15 cellular contexts compared by ENCODE assay signal in the genomic region with DNA sequence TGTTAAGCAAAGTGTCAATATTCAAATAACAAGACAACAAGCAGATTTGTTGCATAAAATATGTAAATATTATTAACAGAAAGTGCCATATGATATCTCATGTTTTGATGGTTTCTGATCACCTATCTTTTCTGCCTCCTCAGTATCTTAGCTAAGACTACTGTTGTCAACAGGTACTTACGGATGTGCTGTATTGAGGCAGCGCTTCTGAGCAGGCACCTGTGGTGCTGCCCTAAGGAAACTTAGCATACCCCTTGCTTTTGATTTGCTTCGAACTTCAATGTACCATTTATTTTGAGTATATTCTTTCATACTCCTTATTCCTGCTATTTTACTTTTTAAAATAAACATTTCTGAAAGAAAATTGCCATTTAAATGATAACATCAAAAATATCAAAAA. TPM values are rescaled to one million over a fixed set of nuclear protein-coding genes. Genes with fewer than 3 reads are reported as not detected.
DNase-seq lines count a peak whose midpoint lies in the region; ATAC-seq, FAIRE-seq and TF ChIP-seq lines count a peak whose summit lies in the region.
"Had no signal": no experiment of that assay in that cellular context is flagged by ENCODE, and none has a peak within 500 bp of the region (broad histone marks: within the 10 kb centered on the region; RNA-seq: fewer than 3 reads in every experiment).

No MANE protein-coding gene starts in this region.

- intact Hi-C loops in stomach (cut with DNase I; ENCODE audit: low total_unique reads): no loop called here

- no peaks in the 10 kb centered on the region for H3K9me3 Mint-ChIP-seq in activated naive CD8-positive, alpha-beta T cell treated with anti-CD3 and anti-CD28 coated beads for 36 hours

- H2BK12ac ChIP-seq in H1 (ENCODE audit: low read depth, low read length): no peak overlapping the region

- TF ChIP-seq POLR2A in H54 (IDR thresholded peaks at IDR 0.05; ENCODE audit: low read depth, low read length) (no peak), H1 (IDR thresholded peaks at IDR 0.05; ENCODE audit: control extremely low read depth in 1 of 2, low read depth in 2 of 2, low read length in 2 of 2) (no peak), stomach (IDR thresholded peaks at IDR 0.05) (no peak)

- H3K27me3 Mint-ChIP-seq in activated naive CD8-positive, alpha-beta T cell treated with anti-CD3 and anti-CD28 coated beads for 36 hours: peaks cover 15% of the 10 kb centered on the region

- no peak overlapping the region for H3K56ac ChIP-seq in H1 (replicated peaks; ENCODE audit: insufficient read length, low read depth, low read length)

- no peak overlapping the region for H2BK120ac ChIP-seq in H1 (replicated peaks; ENCODE audit: low read depth, low read length)

- TF ChIP-seq CTCF in H1 (IDR thresholded peaks at IDR 0.05; ENCODE audit: control extremely low read depth in 1 of 3, insufficient read depth in 1 of 3, low read depth in 1 of 3, low read length in 3 of 3) (no peak), stomach (IDR thresholded peaks at IDR 0.05) (no peak)

- 71% methylated on average over 3 of the region's 3 CpGs; no CpG with 5 or more reads in 1 of the 2 experiments for WGBS in H1 (ENCODE audit: extremely low coverage in 1 of 2, insufficient coverage in 1 of 2, insufficient read length in 1 of 2, insufficient replicate concordance in 2 of 2, low coverage in 1 of 2, low lambda C conversion rate in 2 of 2, missing lambda C conversion rate in 1 of 2), 2 experiments
- 83 to 97% (median 93%) methylated on average over 3 of the region's 3 CpGs for WGBS in stomach, 5 donors

- H2BK15ac ChIP-seq in H1 (ENCODE audit: low read length): no peak overlapping the region

- H3K4ac ChIP-seq in H1 (replicated peaks; ENCODE audit: insufficient read length, low read depth, low read length): no peak overlapping the region

- no peak overlapping the region for H2AK5ac ChIP-seq in H1 (ENCODE audit: low read depth, low read length)

- no peak overlapping the region for H3K27ac Mint-ChIP-seq in activated naive CD8-positive, alpha-beta T cell treated with anti-CD3 and anti-CD28 coated beads for 36 hours
- H3K27ac Mint-ChIP-seq: CD8-positive, alpha-beta memory T cell had no signal

- H3K23me2 ChIP-seq in H1 (ENCODE audit: low read depth, low read length): no peaks in the 10 kb centered on the region; the same call in 1 of the 2 replicates

- ATAC-seq in GM18870 (IDR thresholded peaks at IDR 0.05; ENCODE audit: unreplicated experiment): no peak
- ATAC-seq: PC-3 had no signal

- DNase-seq in COR-L47 (lab: John Stamatoyannopoulos, UW): peak; percentile 28
- no peak for DNase-seq in H54 (ENCODE audit: insufficient read length, low spot score)
- DNase-seq in H1 (ENCODE audit: low read depth in 1 of 2, low spot score in 2 of 2): no peak
- no peak for DNase-seq in NCI-H774 (lab: John Stamatoyannopoulos, UW)
- DNase-seq in activated naive CD8-positive, alpha-beta T cell treated with anti-CD3 and anti-CD28 coated beads for 36 hours: no peak
- no peak for DNase-seq in stomach
- DNase-seq: CD8-positive, alpha-beta memory T cell; DMS 273 treated with DMSO at 0.1 percent for 48 hours; NCI-H1436; NCI-H226; PC-3; SK-N-SH had no signal

- H2BK5ac ChIP-seq in H1 (ENCODE audit: low read depth, low read length): no peak overlapping the region

- H2BK20ac ChIP-seq in H1 (ENCODE audit: low read length): no peak overlapping the region

- H3K9ac ChIP-seq in H1 (replicated peaks in 1 of 4; ENCODE audit: extremely low read depth in 1 of 4, low read depth in 3 of 4, low read length in 3 of 4) (no peak overlapping the region), skeletal muscle tissue (ENCODE audit: low read depth in 1 of 3, low read length in 3 of 3) (no peak overlapping the region)
- H3K9ac ChIP-seq: BLaER1, SK-N-SH had no signal

- no peak overlapping the region for H2AFZ ChIP-seq in H1 (ENCODE audit: low read length)

- no peaks in the 10 kb centered on the region for H3K79me1 ChIP-seq in H1 (ENCODE audit: low read depth, low read length)

- H3K4me2 ChIP-seq in H1 (ENCODE audit: insufficient read depth in 1 of 2, low read depth in 2 of 2, low read length in 2 of 2): no peak overlapping the region
- H3K4me2 ChIP-seq: BLaER1, SK-N-SH had no signal

- H3K36me3 ChIP-seq in H1 (ENCODE audit: control insufficient read depth in 2 of 4, insufficient read depth in 4 of 4, low read length in 3 of 4) (no peaks in the 10 kb centered on the region), skeletal muscle tissue (ENCODE audit: control insufficient read depth in 3 of 3, insufficient read depth in 3 of 3, low read length in 3 of 3) (no peaks in the 10 kb centered on the region), stomach (no peaks in the 10 kb centered on the region)
- H3K36me3 ChIP-seq: BLaER1 had no signal

- no peak overlapping the region for H3K23ac ChIP-seq in H1 (ENCODE audit: insufficient read length)

- no peak for TF ChIP-seq RAD21 in H1 (IDR thresholded peaks at IDR 0.05 in 1 of 2, conservative IDR thresholded peaks at IDR 0.05 in 1 of 2; ENCODE audit: low read depth in 2 of 2, low read length in 2 of 2)

- POLR2A ChIA-PET in H1 (lab: Charles Lee; ENCODE audit: partially characterized antibody): interaction anchor here (1.3 kb wide), 1 partner anchor 7 kb away, joined by 3 read pairs; no protein-coding TSS in a partner anchor

- H3K36me3 Mint-ChIP-seq in activated naive CD8-positive, alpha-beta T cell treated with anti-CD3 and anti-CD28 coated beads for 36 hours: no peaks in the 10 kb centered on the region
- H3K36me3 Mint-ChIP-seq: CD8-positive, alpha-beta memory T cell had no signal

- H3K4me3 ChIP-seq in H1 (ENCODE audit: extremely low read depth in 1 of 4, insufficient read depth in 2 of 4, low read depth in 3 of 4, low read length in 4 of 4) (no peak overlapping the region), skeletal muscle tissue (ENCODE audit: low read length in 3 of 3) (no peak overlapping the region), stomach (no peak overlapping the region)
- H3K4me3 ChIP-seq: BLaER1 had no signal

- TF ChIP-seq EP300 in H1 (IDR thresholded peaks at IDR 0.05; ENCODE audit: borderline replicate concordance in 1 of 2, low read depth in 2 of 2, low read length in 2 of 2): no peak
- TF ChIP-seq EP300 in stomach (IDR thresholded peaks at IDR 0.05): no peak

- CTCF ChIA-PET in H1 (lab: Charles Lee; ENCODE audit: partially characterized antibody): interaction anchor here (0.7 to 1.6 kb wide), 3 partner anchors 20 to 118 kb away, joined by 3 to 6 read pairs (median 3); no protein-coding TSS in a partner anchor

- H4K8ac ChIP-seq in H1 (ENCODE audit: extremely low read depth, insufficient read depth, low read length): no peak overlapping the region

- no peak overlapping the region for H4K91ac ChIP-seq in H1 (replicated peaks; ENCODE audit: insufficient read length, low read length)

- H3K27ac ChIP-seq in H1 (ENCODE audit: low read depth, low read length) (no peak overlapping the region), skeletal muscle tissue (ENCODE audit: low read depth, low read length) (peak overlapping the region; percentile 48), stomach (no peak overlapping the region)
- H3K27ac ChIP-seq: BLaER1 had no signal

- FAIRE-seq in H54 (lab: Jason Lieb, UNC): peak; percentile 30
- peak; percentile 86 for FAIRE-seq in H1 (lab: Jason Lieb, UNC)

- no peak overlapping the region for H3K18ac ChIP-seq in H1 (ENCODE audit: extremely low read depth, low read length)

- no peak overlapping the region for H3K4me3 Mint-ChIP-seq in activated naive CD8-positive, alpha-beta T cell treated with anti-CD3 and anti-CD28 coated beads for 36 hours
- H3K4me3 Mint-ChIP-seq: CD8-positive, alpha-beta memory T cell had no signal

- H3K4me1 ChIP-seq in H1 (replicated peaks in 1 of 4; ENCODE audit: control insufficient read depth in 3 of 4, insufficient read depth in 4 of 4, low read length in 3 of 4) (peaks cover 0 to 7% (median 2%) of the 10 kb centered on the region in 4 experiments; a peak in 2 of 7 replicates), skeletal muscle tissue (ENCODE audit: control insufficient read depth in 3 of 3, insufficient read depth in 3 of 3, low read length in 3 of 3) (no peaks in the 10 kb centered on the region), stomach (peaks cover 0 to 11% (median 5%) of the 10 kb centered on the region in 4 donors)
- H3K4me1 ChIP-seq: BLaER1 had no signal

- no peaks in the 10 kb centered on the region for H3K27me3 ChIP-seq in H1 (replicated peaks in 1 of 4; ENCODE audit: control insufficient read depth in 3 of 4, extremely low read depth in 1 of 4, insufficient read depth in 3 of 4, low read length in 3 of 4)
- no peaks in the 10 kb centered on the region for H3K27me3 ChIP-seq in skeletal muscle tissue (ENCODE audit: control insufficient read depth in 3 of 3, insufficient read depth in 3 of 3, low read length in 3 of 3)
- H3K27me3 ChIP-seq in stomach: no peaks in the 10 kb centered on the region
- H3K27me3 ChIP-seq: BLaER1 had no signal

- no peak overlapping the region for H3K14ac ChIP-seq in H1 (ENCODE audit: insufficient read length)

- peaks cover under 1% of the 10 kb centered on the region for H3K4me1 Mint-ChIP-seq in activated naive CD8-positive, alpha-beta T cell treated with anti-CD3 and anti-CD28 coated beads for 36 hours
- H3K4me1 Mint-ChIP-seq: CD8-positive, alpha-beta memory T cell had no signal

- H4K5ac ChIP-seq in H1 (ENCODE audit: insufficient read length, low read depth, low read length): no peak overlapping the region

- H3K9me3 ChIP-seq in H1 (ENCODE audit: insufficient read depth in 2 of 2, low read depth in 1 of 2, low read length in 1 of 2) (no peaks in the 10 kb centered on the region), skeletal muscle tissue (ENCODE audit: control insufficient read depth in 3 of 3, low read length in 3 of 3) (no peaks in the 10 kb centered on the region), stomach (no peaks in the 10 kb centered on the region)
- H3K9me3 ChIP-seq: BLaER1, SK-N-SH had no signal

- peaks cover 0 to 1% of the 10 kb centered on the region in 2 experiments for H4K20me1 ChIP-seq in H1 (replicated peaks in 1 of 2; ENCODE audit: control insufficient read depth in 1 of 2, insufficient read depth in 2 of 2, low read length in 2 of 2)
- H4K20me1 ChIP-seq: BLaER1 had no signal

- H3K79me2 ChIP-seq in H1 (ENCODE audit: control insufficient read depth in 1 of 2, insufficient read depth in 2 of 2, low read length in 2 of 2): peaks cover 0 to 97% of the 10 kb centered on the region in 2 experiments; a peak in 3 of 4 replicates

RNA-seq across cellular contexts. Expression of a gene that starts 5.9 kb away (rescaled TPM):
- 21.5 and 22.8 TPM in 2 replicates for total RNA-seq in H1 (2021; fragmentation: NEBNext Ultra II Directional; extraction: Animal tissue kit (Norgen Biotek cat#: 25700))
- polyA plus RNA-seq in H1 (2011; rRNA removed) (5.0 and 6.0 TPM in 2 replicates), stomach (1 to 10 TPM in 1 of 3 donors, under 1 TPM in 2; 0.33 to 1.2 (median 0.92) TPM)
- polyA plus RNA-seq in H1 (2011; cell fraction: cytosol; rRNA removed): 5.5 TPM
- 11.5 TPM for polyA plus RNA-seq in H1 (2011; cell fraction: nucleus; rRNA removed)
- polyA plus RNA-seq in H1 (2012, experiment 1 of 2): 5.0 to 10.1 TPM (median 7.2 TPM) in 4 replicates
- 0.42 TPM for polyA plus RNA-seq in H1 (2012, experiment 2 of 2)
- polyA plus RNA-seq in H1 (2013, experiment 1 of 2): 6.6 TPM
- polyA plus RNA-seq in H1 (2013, experiment 2 of 2): 6.6 TPM
- 17.7 and 19.0 TPM in 2 replicates for polyA minus RNA-seq in H1 (2011; rRNA and poly(A)+ RNA removed)
- polyA minus RNA-seq in H1 (2011; cell fraction: cytosol; rRNA and poly(A)+ RNA removed): 10.5 TPM
- 25.1 TPM for polyA minus RNA-seq in H1 (2011; cell fraction: nucleus; rRNA and poly(A)+ RNA removed)
- total RNA-seq in skeletal muscle tissue (1.0 TPM), stomach (1 to 10 TPM; 1.2 to 8.9 (median 4.1) TPM)
- total RNA-seq in activated naive CD8-positive, alpha-beta T cell treated with anti-CD3 and anti-CD28 coated beads for 36 hours: not detected
- total RNA-seq: CD8-positive, alpha-beta memory T cell had no signal
- polyA plus RNA-seq: CD8-positive, alpha-beta memory T cell had no signal
